In genomic region chr2:231115651-231116050, GRCh38 we compare ENCODE assay signal across 21 cellular contexts. TPM values are rescaled to one million over a fixed set of nuclear protein-coding genes. Genes with fewer than 3 reads are reported as not detected.
A peak's percentile ranks its signal among the peaks of the same experiment; 100 is the strongest.
DNase-seq lines count a peak whose midpoint lies in the region; ATAC-seq lines count a peak whose summit lies in the region.
"Had no signal": no experiment of that assay in that cellular context is flagged by ENCODE, and none has a peak within 500 bp of the region (broad histone marks: within the 10 kb centered on the region; RNA-seq: fewer than 3 reads in every experiment).

No MANE protein-coding gene starts in this region.

- peak overlapping the region; percentile 3 for H3K27ac Mint-ChIP-seq in activated CD4-positive, alpha-beta T cell treated with anti-CD3 and anti-CD28 coated beads, Interleukin-2, amount 10 ng/mL, durations not matched to agents 24 days and 14 days
- H3K27ac Mint-ChIP-seq in T-helper 17 cell, result peak overlapping the region; percentile 63
- H3K27ac Mint-ChIP-seq: T-cell had no signal

- peaks cover 31% of the 10 kb centered on the region for H3K36me3 Mint-ChIP-seq in activated CD4-positive, alpha-beta T cell treated with anti-CD3 and anti-CD28 coated beads, Interleukin-2, amount 10 ng/mL, durations not matched to agents 24 days and 14 days (ENCODE audit: low read depth)
- H3K36me3 Mint-ChIP-seq in T-helper 17 cell (ENCODE audit: low read depth), result peaks cover 9% of the 10 kb centered on the region

- no peaks in the 10 kb centered on the region for H3K9me3 Mint-ChIP-seq in activated CD4-positive, alpha-beta T cell treated with anti-CD3 and anti-CD28 coated beads, Interleukin-2, amount 10 ng/mL, durations not matched to agents 24 days and 14 days
- H3K9me3 Mint-ChIP-seq: T-cell had no signal

- intact Hi-C loops in activated CD4-positive, alpha-beta T cell treated with anti-CD3 and anti-CD28 coated beads, Interleukin-2, amount 10 ng/mL, durations not matched to agents 24 days and 14 days (cut with micrococcal nuclease), result no loop called here

- DNase-seq in activated CD4-positive, alpha-beta T cell treated with anti-CD3 and anti-CD28 coated beads, Interleukin-2, amount 10 ng/mL, durations not matched to agents 24 days and 14 days, result no peak
- no peak for DNase-seq in activated CD4-positive, alpha-beta T cell treated with anti-CD3 and anti-CD28 coated beads for 4 hours
- DNase-seq in T-helper 17 cell (no peak), NCI-H1930 (lab: John Stamatoyannopoulos, UW) (no peak), NCI-H1105 (lab: John Stamatoyannopoulos, UW) (no peak)
- DNase-seq: BE2C, EL, GF-D8, H7, MV-4-11, NCI-H1417, NCI-H1694 treated with DMSO at 0.1 percent for 48 hours, NCI-H748 treated with DMSO at 0.1 percent for 48 hours, T-cell had no signal

- H3K27me3 ChIP-seq in muscle layer of duodenum (ENCODE audit: low read depth, low read length), result no peaks in the 10 kb centered on the region
- H3K27me3 ChIP-seq: BE2C had no signal

- ATAC-seq in T-helper 17 cell, result no peak
- ATAC-seq in HG03378 (IDR thresholded peaks at IDR 0.05; ENCODE audit: unreplicated experiment), result no peak
- ATAC-seq: A549, Panc1, T-cell had no signal

- no peak overlapping the region for H3K4me3 Mint-ChIP-seq in activated CD4-positive, alpha-beta T cell treated with anti-CD3 and anti-CD28 coated beads, Interleukin-2, amount 10 ng/mL, durations not matched to agents 24 days and 14 days
- peak overlapping the region; percentile 25 for H3K4me3 Mint-ChIP-seq in T-helper 17 cell
- H3K4me3 Mint-ChIP-seq: T-cell had no signal

- peak overlapping the region; percentile 28 for H3K27ac ChIP-seq in muscle layer of duodenum (ENCODE audit: low read length)
- H3K27ac ChIP-seq: A549, KMS-11 had no signal

- peaks cover 9 to 14% of the 10 kb centered on the region in 2 donors for H3K4me1 ChIP-seq in muscle layer of duodenum (ENCODE audit: control insufficient read depth in 1 of 2, insufficient read depth in 2 of 2, low read length in 2 of 2)
- H3K4me1 ChIP-seq: BE2C had no signal

- H3K36me3 ChIP-seq in muscle layer of duodenum (ENCODE audit: control insufficient read depth in 1 of 2, insufficient read depth in 2 of 2, low read length in 2 of 2), result peaks cover 5% of the 10 kb centered on the region in 2 donors

- no peaks in the 10 kb centered on the region for H3K27me3 Mint-ChIP-seq in activated CD4-positive, alpha-beta T cell treated with anti-CD3 and anti-CD28 coated beads, Interleukin-2, amount 10 ng/mL, durations not matched to agents 24 days and 14 days
- H3K27me3 Mint-ChIP-seq in T-helper 17 cell, result no peaks in the 10 kb centered on the region
- H3K27me3 Mint-ChIP-seq: T-cell had no signal

- no peak overlapping the region for H3K4me3 ChIP-seq in muscle layer of duodenum (ENCODE audit: low read depth in 1 of 2, low read length in 2 of 2)
- H3K4me3 ChIP-seq: A549 had no signal

- no peaks in the 10 kb centered on the region for H3K9me3 ChIP-seq in T-helper 17 cell (ENCODE audit: control insufficient read depth, low read length, poor library complexity, severe bottlenecking)
- no peaks in the 10 kb centered on the region for H3K9me3 ChIP-seq in muscle layer of duodenum (ENCODE audit: control insufficient read depth in 1 of 2, low read length in 2 of 2)
- H3K9me3 ChIP-seq: A549, BE2C had no signal

- H3K4me1 Mint-ChIP-seq in activated CD4-positive, alpha-beta T cell treated with anti-CD3 and anti-CD28 coated beads, Interleukin-2, amount 10 ng/mL, durations not matched to agents 24 days and 14 days, result peaks cover 9% of the 10 kb centered on the region
- H3K4me1 Mint-ChIP-seq in T-helper 17 cell, result peaks cover 14% of the 10 kb centered on the region

RNA-seq across cellular contexts. Expression of gene HTR2B, which starts 9.2 kb away (rescaled TPM):
- total RNA-seq in activated CD4-positive, alpha-beta T cell treated with anti-CD3 and anti-CD28 coated beads, Interleukin-2, amount 10 ng/mL, durations not matched to agents 24 days and 14 days, result 0.09 TPM in 1 of 2 replicates, not detected in the other
- not detected for total RNA-seq in T-helper 17 cell
- total RNA-seq: H7, HT1080, NCI-H460 had no signal

RNA-seq across cellular contexts. Expression of gene PSMD1, which starts 59.0 kb away (rescaled TPM):
- total RNA-seq in activated CD4-positive, alpha-beta T cell treated with anti-CD3 and anti-CD28 coated beads, Interleukin-2, amount 10 ng/mL, durations not matched to agents 24 days and 14 days, result 200 and 203 TPM in 2 replicates
- 10 to 100 TPM; 42.8 to 43.5 TPM for total RNA-seq in T-helper 17 cell
